ENCODE assay signal across 15 cellular contexts in the genomic region with DNA sequence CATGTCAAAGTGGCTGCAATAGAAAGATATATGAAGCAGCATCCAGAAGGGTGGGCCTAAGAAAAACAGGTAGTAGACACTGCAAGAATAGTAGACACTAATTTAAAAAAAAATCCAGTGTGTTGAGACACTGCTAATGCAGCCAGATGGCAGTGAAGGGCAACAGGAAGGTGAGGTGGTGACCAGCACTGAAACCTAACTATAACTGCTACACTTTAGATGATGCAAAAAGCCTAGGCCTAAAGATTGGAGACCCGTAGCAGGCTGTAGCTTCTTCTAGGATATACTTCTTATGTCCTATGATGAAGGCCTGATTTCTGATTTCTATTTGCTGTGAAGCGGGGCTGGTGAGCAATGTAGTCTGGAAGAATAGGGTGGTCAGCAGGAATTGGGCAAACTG. TPM values are rescaled to one million over a fixed set of nuclear protein-coding genes. Genes with fewer than 3 reads are reported as not detected.
DNase-seq lines count a peak whose midpoint lies in the region; ATAC-seq and TF ChIP-seq lines count a peak whose summit lies in the region.
"Had no signal": no experiment of that assay in that cellular context is flagged by ENCODE, and none has a peak within 500 bp of the region (broad histone marks: within the 10 kb centered on the region; RNA-seq: fewer than 3 reads in every experiment).

No MANE protein-coding gene starts in this region.

- no peak for TF ChIP-seq CTCF in HCT116 (IDR thresholded peaks at IDR 0.05 in 2 of 3, conservative IDR thresholded peaks at IDR 0.05 in 1 of 3; ENCODE audit: borderline replicate concordance in 1 of 3, insufficient read depth in 1 of 3, low read depth in 2 of 3, low read length in 2 of 3)
- TF ChIP-seq CTCF in PC-3 (conservative IDR thresholded peaks at IDR 0.05; ENCODE audit: low read depth, low read length): peak; percentile 16; the same call in 1 of the 2 replicates
- no peak for TF ChIP-seq CTCF in breast epithelium (IDR thresholded peaks at IDR 0.05)

- no TSS peak for BruUV-seq in HCT116 (replicated peaks; lab: Mats Ljungman, UMichigan)
- BruUV-seq in PC-3 (replicated peaks; lab: Mats Ljungman, UMichigan): no TSS peak

- CTCF ChIA-PET in HCT116 (lab: Charles Lee): no interaction called here
- CTCF ChIA-PET in PC-3 (lab: Charles Lee): no interaction called here

- H3K4me1 ChIP-seq in HCT116 (ENCODE audit: control insufficient read depth in 1 of 2, insufficient read depth in 2 of 2, low read length in 2 of 2) (no peaks in the 10 kb centered on the region), PC-3 (ENCODE audit: insufficient read depth, low read length) (no peaks in the 10 kb centered on the region), breast epithelium (no peaks in the 10 kb centered on the region)

- H3K9ac ChIP-seq in HCT116 (ENCODE audit: low read length) (no peak overlapping the region), PC-3 (ENCODE audit: low read length) (no peak overlapping the region)
- H3K9ac ChIP-seq: BLaER1 treated with 17β-estradiol and CSF1 and Interleukin-3, amounts not matched to agents 10 nM and 100 nM had no signal

- no peaks in the 10 kb centered on the region for H3K79me2 ChIP-seq in HCT116 (ENCODE audit: insufficient read depth, low read length)
- H3K79me2 ChIP-seq in PC-3 (ENCODE audit: low read length): no peaks in the 10 kb centered on the region

- H3K9me3 ChIP-seq in HCT116 (ENCODE audit: control insufficient read depth in 1 of 2, insufficient read depth in 1 of 2, low read depth in 1 of 2, low read length in 2 of 2) (no peaks in the 10 kb centered on the region), PC-3 (ENCODE audit: low read length) (no peaks in the 10 kb centered on the region), breast epithelium (no peaks in the 10 kb centered on the region)
- H3K9me3 ChIP-seq: BLaER1 treated with 17β-estradiol and CSF1 and Interleukin-3, amounts not matched to agents 10 nM and 100 nM had no signal

- H3K27ac ChIP-seq in HCT116 (ENCODE audit: low read depth, low read length) (no peak overlapping the region), PC-3 (ENCODE audit: low read length) (no peak overlapping the region), breast epithelium (no peak overlapping the region)
- H3K27ac ChIP-seq: BLaER1 treated with 17β-estradiol and CSF1 and Interleukin-3, amounts not matched to agents 10 nM and 100 nM had no signal

- ATAC-seq in activated T-cell treated with anti-CD3 and anti-CD28 coated beads, Interleukin-2, amount 50 U/mL, for 72 hours (replicated peaks in 1 of 2): no peak
- no peak for ATAC-seq in activated T-cell treated with anti-CD3 and anti-CD28 coated beads, Interleukin-2, amount 50 U/mL, for 4 hours
- ATAC-seq in HCT116: no peak
- no peak for ATAC-seq in PC-3
- ATAC-seq in HG03469 (IDR thresholded peaks at IDR 0.05; ENCODE audit: unreplicated experiment): no peak

- H3K4me3 ChIP-seq in HCT116 (replicated peaks in 1 of 2; ENCODE audit: low read depth in 1 of 2, low read length in 2 of 2) (no peak overlapping the region), PC-3 (ENCODE audit: low read length) (no peak overlapping the region), breast epithelium (no peak overlapping the region)
- H3K4me3 ChIP-seq: BLaER1 treated with 17β-estradiol and CSF1 and Interleukin-3, amounts not matched to agents 10 nM and 100 nM had no signal

- H3K9me3 Mint-ChIP-seq in activated T-cell treated with anti-CD3 and anti-CD28 coated beads, Interleukin-2, amount 50 U/mL, for 72 hours: no peaks in the 10 kb centered on the region
- H3K9me3 Mint-ChIP-seq in activated T-cell treated with anti-CD3 and anti-CD28 coated beads, Interleukin-2, amount 50 U/mL, for 4 hours: no peaks in the 10 kb centered on the region
- H3K9me3 Mint-ChIP-seq: CD4-positive, CD25-positive, alpha-beta regulatory T cell; IgD-negative memory B cell had no signal

- no peaks in the 10 kb centered on the region for H3K4me1 Mint-ChIP-seq in activated T-cell treated with anti-CD3 and anti-CD28 coated beads, Interleukin-2, amount 50 U/mL, for 72 hours (ENCODE audit: low read depth)
- no peaks in the 10 kb centered on the region for H3K4me1 Mint-ChIP-seq in activated T-cell treated with anti-CD3 and anti-CD28 coated beads, Interleukin-2, amount 50 U/mL, for 4 hours (ENCODE audit: low read depth)
- H3K4me1 Mint-ChIP-seq: CD4-positive, CD25-positive, alpha-beta regulatory T cell; H9; IgD-negative memory B cell had no signal

- DNase-seq in activated T-cell treated with anti-CD3 and anti-CD28 coated beads, Interleukin-2, amount 50 U/mL, for 72 hours: no peak
- no peak for DNase-seq in activated T-cell treated with anti-CD3 and anti-CD28 coated beads, Interleukin-2, amount 50 U/mL, for 4 hours
- no peak for DNase-seq in HCT116 (ENCODE audit: low read depth, low spot score)
- no peak for DNase-seq in PC-3
- no peak for DNase-seq in breast epithelium (ENCODE audit: low spot score in 2 of 2)
- no peak for DNase-seq in NCI-H146 (lab: John Stamatoyannopoulos, UW)
- DNase-seq: ACHN, DMS53, GF-D8, GOT3, H9 had no signal

- H3K4me2 ChIP-seq in HCT116 (ENCODE audit: low read length) (no peak overlapping the region), PC-3 (ENCODE audit: low read length) (no peak overlapping the region)

- no peak overlapping the region for H2AFZ ChIP-seq in HCT116 (ENCODE audit: low read depth, low read length, poor library complexity, severe bottlenecking)
- no peak overlapping the region for H2AFZ ChIP-seq in PC-3 (ENCODE audit: low read length)

- RAD21 ChIA-PET in HCT116 (lab: Charles Lee; ENCODE audit: low non-redundant PET in 1 of 2, low total read pairs in 2 of 2, uncharacterized antibody in 2 of 2, unreplicated experiment in 2 of 2): no interaction called here

- H3K27ac Mint-ChIP-seq in activated T-cell treated with anti-CD3 and anti-CD28 coated beads, Interleukin-2, amount 50 U/mL, for 72 hours: peak overlapping the region; percentile 82
- H3K27ac Mint-ChIP-seq: H9, IgD-negative memory B cell had no signal

- no peak for TF ChIP-seq POLR2A in HCT116 (IDR thresholded peaks at IDR 0.05; ENCODE audit: borderline replicate concordance, extremely low read depth, insufficient read depth, insufficient read length)
- TF ChIP-seq POLR2A in breast epithelium (IDR thresholded peaks at IDR 0.05): no peak

- peak; percentile 7; the same call in 1 of the 2 replicates for TF ChIP-seq RAD21 in HCT116 (IDR thresholded peaks at IDR 0.05; ENCODE audit: low read depth)

- intact Hi-C loops in HCT116 (cut with micrococcal nuclease) (no loop called here), PC-3 (cut with micrococcal nuclease) (no loop called here), breast epithelium (cut with DNase I; ENCODE audit: low total_unique reads) (no loop called here)

- no peaks in the 10 kb centered on the region for H3K9me2 ChIP-seq in HCT116 (ENCODE audit: insufficient read depth)
- H3K9me2 ChIP-seq in PC-3 (replicated peaks; ENCODE audit: low read length): no peaks in the 10 kb centered on the region

- H3K27me3 Mint-ChIP-seq in activated T-cell treated with anti-CD3 and anti-CD28 coated beads, Interleukin-2, amount 50 U/mL, for 72 hours (ENCODE audit: low read depth): no peaks in the 10 kb centered on the region
- H3K27me3 Mint-ChIP-seq in activated T-cell treated with anti-CD3 and anti-CD28 coated beads, Interleukin-2, amount 50 U/mL, for 4 hours (ENCODE audit: low read depth): no peaks in the 10 kb centered on the region
- H3K27me3 Mint-ChIP-seq: CD4-positive, CD25-positive, alpha-beta regulatory T cell; IgD-negative memory B cell had no signal

- no peak overlapping the region for H3K4me3 Mint-ChIP-seq in activated T-cell treated with anti-CD3 and anti-CD28 coated beads, Interleukin-2, amount 50 U/mL, for 72 hours
- no peak overlapping the region for H3K4me3 Mint-ChIP-seq in activated T-cell treated with anti-CD3 and anti-CD28 coated beads, Interleukin-2, amount 50 U/mL, for 4 hours
- H3K4me3 Mint-ChIP-seq: CD4-positive, CD25-positive, alpha-beta regulatory T cell; H9; IgD-negative memory B cell had no signal

- H3F3A ChIP-seq in PC-3 (ENCODE audit: low read length, unreplicated experiment): no peaks in the 10 kb centered on the region

- POLR2A ChIA-PET in HCT116 (lab: Charles Lee): no interaction called here
- POLR2A ChIA-PET in PC-3 (lab: Charles Lee; ENCODE audit: unreplicated experiment): no interaction called here

- no peaks in the 10 kb centered on the region for H3K36me3 ChIP-seq in HCT116 (ENCODE audit: control insufficient read depth in 1 of 2, insufficient read depth in 2 of 2, low read length in 2 of 2)
- no peaks in the 10 kb centered on the region for H3K36me3 ChIP-seq in PC-3 (ENCODE audit: low read depth, low read length)
- H3K36me3 ChIP-seq in breast epithelium: no peaks in the 10 kb centered on the region
- H3K36me3 ChIP-seq: BLaER1 treated with 17β-estradiol and CSF1 and Interleukin-3, amounts not matched to agents 10 nM and 100 nM had no signal

- H4K20me1 ChIP-seq in HCT116 (ENCODE audit: insufficient read depth) (no peaks in the 10 kb centered on the region), PC-3 (ENCODE audit: low read length) (no peaks in the 10 kb centered on the region)
- H4K20me1 ChIP-seq: BLaER1 treated with 17β-estradiol and CSF1 and Interleukin-3, amounts not matched to agents 10 nM and 100 nM had no signal

- H3K36me3 Mint-ChIP-seq in activated T-cell treated with anti-CD3 and anti-CD28 coated beads, Interleukin-2, amount 50 U/mL, for 72 hours (ENCODE audit: insufficient read depth in 2 of 2): peaks cover 0 to 4% of the 10 kb centered on the region in 2 donors
- H3K36me3 Mint-ChIP-seq in activated T-cell treated with anti-CD3 and anti-CD28 coated beads, Interleukin-2, amount 50 U/mL, for 4 hours (ENCODE audit: insufficient read depth): peaks cover 12% of the 10 kb centered on the region
- H3K36me3 Mint-ChIP-seq: IgD-negative memory B cell had no signal

- no peaks in the 10 kb centered on the region for H3K27me3 ChIP-seq in HCT116 (ENCODE audit: insufficient read depth, low read length)
- H3K27me3 ChIP-seq in PC-3 (ENCODE audit: low read length): no peaks in the 10 kb centered on the region
- peaks cover 0 to 17% of the 10 kb centered on the region in 2 donors for H3K27me3 ChIP-seq in breast epithelium
- H3K27me3 ChIP-seq: BLaER1 treated with 17β-estradiol and CSF1 and Interleukin-3, amounts not matched to agents 10 nM and 100 nM had no signal

TF ChIP-seq in HCT116, 20 proteins besides CTCF, POLR2A, EP300 and RAD21 (continues in another document):
- no peak for TF ChIP-seq SIN3A (IDR thresholded peaks at IDR 0.05; ENCODE audit: low read depth)

RNA-seq across cellular contexts. Expression of a gene that starts 38.7 kb away (rescaled TPM):
- total RNA-seq in activated T-cell treated with anti-CD3 and anti-CD28 coated beads, Interleukin-2, amount 50 U/mL, for 72 hours: 100 to 1,000 TPM in 1 of 2 donors, 10 to 100 TPM in 1; 93.3 to 106 TPM
- total RNA-seq in activated T-cell treated with anti-CD3 and anti-CD28 coated beads, Interleukin-2, amount 50 U/mL, for 4 hours: 10 to 100 TPM; 37.0 to 41.5 (median 39.6) TPM
- total RNA-seq in HCT116 (2021; ENCODE audit: unreplicated experiment) (51.3 TPM), PC-3 (2014; rRNA removed) (20.7 and 24.5 TPM in 2 replicates), breast epithelium (10 to 100 TPM; 17.9 to 50.4 (median 21.0) TPM)
- 58.8 and 61.3 TPM in 2 replicates for polyA plus RNA-seq in HCT116 (2012)
